26 cellular contexts compared by ENCODE assay signal in genomic region chr13:112343591-112343990, GRCh38. TPM values are rescaled to one million over a fixed set of nuclear protein-coding genes. Genes with fewer than 3 reads are reported as not detected.
"Had no signal": no experiment of that assay in that cellular context is flagged by ENCODE, and none has a peak within 500 bp of the region (broad histone marks: within the 10 kb centered on the region; RNA-seq: fewer than 3 reads in every experiment).

No MANE protein-coding gene starts in this region.

- H3K36me3 ChIP-seq: adrenal gland, breast epithelium had no signal

- H3K9ac ChIP-seq: KMS-11 had no signal

- H3K27ac ChIP-seq: adrenal gland, breast epithelium, KMS-11 had no signal

- H3K4me1 ChIP-seq: adrenal gland, breast epithelium had no signal

- H3K4me2 ChIP-seq: KMS-11 had no signal

- H3K9me3 ChIP-seq: adrenal gland had no signal

- H3K4me3 ChIP-seq: adrenal gland, breast epithelium had no signal

- ATAC-seq: activated T-cell treated with anti-CD3 and anti-CD28 coated beads, Interleukin-2, amount 50 U/mL, for 72 hours; T-helper 17 cell had no signal

- DNase-seq: activated B cell treated with CpG ODN at 0.5 μM for 24 hours; activated CD4-positive, alpha-beta T cell treated with anti-CD3 and anti-CD28 coated beads for 1 hour; activated CD4-positive, alpha-beta T cell treated with anti-CD3 and anti-CD28 coated beads, Interleukin-2, amount 10 ng/mL, durations not matched to agents 24 days and 14 days; activated CD4-positive, alpha-beta T cell treated with anti-CD3 and anti-CD28 coated beads, Interleukin-2, amount 50 U/mL, for 48 hours; activated CD8-positive, alpha-beta memory T cell treated with anti-CD3 and anti-CD28 coated beads for 24 hours; activated gamma-delta T cell treated with Interleukin-2 at 50 U/mL for 16 hours; activated naive CD4-positive, alpha-beta T cell treated with anti-CD3 and anti-CD28 coated beads, Interleukin-2, amount 50 U/mL, for 16 hours; activated naive CD8-positive, alpha-beta T cell treated with anti-CD3 and anti-CD28 coated beads, Interleukin-2, amount 10 ng/mL, durations not matched to agents 7 days and 5 days; activated T-cell treated with anti-CD3 and anti-CD28 coated beads, Interleukin-2, amount 50 U/mL, for 72 hours; adrenal gland; anterior cingulate cortex; NCI-H1092; NCI-H1930; NCI-H345; NCI-H510A; NCI-H526 treated with DMSO at 0.1 percent for 48 hours; SIG-M5; T-helper 17 cell; T-helper 9 cell had no signal

- FAIRE-seq: TTC549 had no signal

RNA-seq across cellular contexts. Expression of gene SPACA7, which starts 32.6 kb away (rescaled TPM):
- total RNA-seq: activated B cell treated with CpG ODN at 0.5 μM for 24 hours; activated CD4-positive, alpha-beta T cell treated with anti-CD3 and anti-CD28 coated beads, Interleukin-2, amount 10 ng/mL, durations not matched to agents 24 days and 14 days; activated naive CD8-positive, alpha-beta T cell treated with anti-CD3 and anti-CD28 coated beads, Interleukin-2, amount 10 ng/mL, durations not matched to agents 7 days and 5 days; activated T-cell treated with anti-CD3 and anti-CD28 coated beads, Interleukin-2, amount 50 U/mL, for 72 hours; activated T-helper 2 cell treated with anti-CD3 and anti-CD28 coated beads, Interferon-gamma antibody, Interleukin-2, Interleukin-4, amounts not matched to agents 10 μg/mL and 5 μg/mL and 100 μg/mL, durations not matched to agents 14 hours and 24 hours and 36 hours; adrenal gland; breast epithelium; MCF 10A; OCI-LY7; RPMI7951; T-helper 17 cell had no signal
- polyA plus RNA-seq: adrenal gland had no signal
